In the genomic region with DNA sequence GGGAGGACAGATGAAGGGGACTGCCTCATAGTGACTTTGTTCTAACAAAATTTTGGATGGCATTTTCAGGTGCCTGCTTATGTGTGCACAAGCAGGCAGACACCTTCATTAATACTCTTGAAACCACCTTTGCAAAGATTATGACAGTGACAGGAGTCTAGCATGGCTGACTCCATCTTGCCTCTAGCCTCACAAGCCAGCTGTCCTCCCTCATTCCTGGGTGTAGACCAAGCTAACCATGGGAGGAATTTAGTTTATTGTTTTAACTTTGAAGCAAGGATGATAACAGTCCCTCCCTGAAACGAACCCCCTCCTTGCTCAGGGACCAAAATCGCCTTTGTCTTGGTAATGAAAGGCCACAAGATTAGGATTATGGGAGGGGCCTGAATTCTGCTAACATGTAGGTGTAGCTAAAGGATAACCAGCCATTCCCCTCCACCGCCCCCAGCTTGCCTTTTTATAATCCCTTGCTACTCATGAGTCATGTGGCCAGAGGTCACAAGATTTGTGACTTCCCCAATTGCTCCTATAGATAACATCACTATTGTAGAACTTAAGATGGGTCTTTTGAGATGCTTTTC, we compare ENCODE assay signal across 9 cellular contexts.
A peak's percentile ranks its signal among the peaks of the same experiment; 100 is the strongest.
DNase-seq lines count a peak whose midpoint lies in the region; ATAC-seq lines count a peak whose summit lies in the region.
"Had no signal": no experiment of that assay in that cellular context is flagged by ENCODE, and none has a peak within 500 bp of the region (broad histone marks: within the 10 kb centered on the region; RNA-seq: fewer than 3 reads in every experiment).

No MANE protein-coding gene starts in this region.

- no peaks in the 10 kb centered on the region for H3K27me3 ChIP-seq in CD4-positive, alpha-beta memory T cell (ENCODE audit: insufficient read depth, low read length)
- no peaks in the 10 kb centered on the region for H3K27me3 ChIP-seq in adipocyte (replicated peaks; ENCODE audit: control insufficient read depth, insufficient read depth, low read length)
- H3K27me3 ChIP-seq in mesendoderm (ENCODE audit: insufficient read depth, low read length, poor library complexity), result no peaks in the 10 kb centered on the region

- no peak overlapping the region for H3K56ac ChIP-seq in mesendoderm (ENCODE audit: low read length)

- peaks cover 4 to 14% of the 10 kb centered on the region in 2 donors for H3K36me3 Mint-ChIP-seq in CD4-positive, alpha-beta memory T cell
- peaks cover 2% of the 10 kb centered on the region for H3K36me3 Mint-ChIP-seq in IgD-negative memory B cell

- no peaks in the 10 kb centered on the region for H3K27me3 Mint-ChIP-seq in CD4-positive, alpha-beta memory T cell
- no peaks in the 10 kb centered on the region for H3K27me3 Mint-ChIP-seq in IgD-negative memory B cell

- no peak overlapping the region for H3K4me3 ChIP-seq in CD4-positive, alpha-beta memory T cell (ENCODE audit: low read length in 2 of 2)
- peak overlapping the region; percentile 9 for H3K4me3 ChIP-seq in adipocyte (ENCODE audit: low read length)
- H3K4me3 ChIP-seq in mesendoderm (ENCODE audit: low read length), result no peak overlapping the region

- intact Hi-C loops in CD4-positive, alpha-beta memory T cell (cut with micrococcal nuclease), result no loop called here

- peak overlapping the region in 5 of 7 donors; percentile 10 to 77 (median 33) for H3K27ac Mint-ChIP-seq in CD4-positive, alpha-beta memory T cell
- peak overlapping the region; percentile 28 to 96 (median 37) for H3K27ac Mint-ChIP-seq in IgD-negative memory B cell

- no peak overlapping the region for H2BK5ac ChIP-seq in mesendoderm (ENCODE audit: low read length)

- no CpG with 5 or more reads among the region's 3 CpGs for WGBS in mesendoderm (ENCODE audit: extremely low coverage, insufficient coverage, low lambda C conversion rate)

- H3K4me1 Mint-ChIP-seq in CD4-positive, alpha-beta memory T cell, result peaks cover 48 to 64% (median 54%) of the 10 kb centered on the region in 4 donors
- peaks cover 7 to 31% (median 8%) of the 10 kb centered on the region in 3 donors for H3K4me1 Mint-ChIP-seq in IgD-negative memory B cell

- DNase-seq in CD4-positive, alpha-beta memory T cell, result no peak
- peak; percentile 52 for DNase-seq in adipocyte (ENCODE audit: low read depth)
- DNase-seq in mesendoderm, result peak; percentile 89
- no peak for DNase-seq in GM19238 (ENCODE audit: insufficient read length, low spot score)
- no peak for DNase-seq in stimulated activated CD4-positive, alpha-beta T cell treated with anti-CD3 and anti-CD28 coated beads, Interleukin-4, amount 100 ng/mL, for 24 hours
- DNase-seq: effector memory CD4-positive, alpha-beta T cell had no signal

- H4K8ac ChIP-seq in mesendoderm (ENCODE audit: low read depth, low read length), result no peak overlapping the region

- no peak overlapping the region for H2BK120ac ChIP-seq in mesendoderm (ENCODE audit: low read depth, low read length)

- no peak overlapping the region for H3K4me2 ChIP-seq in mesendoderm (ENCODE audit: low read length)

- H3K4ac ChIP-seq in mesendoderm (ENCODE audit: low read depth, low read length), result no peak overlapping the region

- H3K9ac ChIP-seq in adipocyte (ENCODE audit: low read length) (peak overlapping the region; percentile 10), mesendoderm (ENCODE audit: low read length) (no peak overlapping the region)

- H3K79me1 ChIP-seq in mesendoderm (ENCODE audit: low read length), result no peaks in the 10 kb centered on the region

- CTCF ChIA-PET in CD4-positive, alpha-beta memory T cell (lab: Charles Lee; ENCODE audit: partially characterized antibody), result no interaction called here

- H3K9me3 Mint-ChIP-seq in CD4-positive, alpha-beta memory T cell, result no peaks in the 10 kb centered on the region
- no peaks in the 10 kb centered on the region for H3K9me3 Mint-ChIP-seq in IgD-negative memory B cell

- no peak overlapping the region for H3K18ac ChIP-seq in mesendoderm (ENCODE audit: low read length)

- H3K9me3 ChIP-seq in CD4-positive, alpha-beta memory T cell (ENCODE audit: control insufficient read depth in 1 of 2, low read length in 2 of 2), result no peaks in the 10 kb centered on the region
- H3K9me3 ChIP-seq in adipocyte (ENCODE audit: control insufficient read depth, low read length), result no peaks in the 10 kb centered on the region

- H3K79me2 ChIP-seq in mesendoderm (ENCODE audit: control insufficient read depth, insufficient read depth, low read length), result no peaks in the 10 kb centered on the region

- peak overlapping the region in 3 of 8 donors; percentile 1 to 40 (median 15) for H3K4me3 Mint-ChIP-seq in CD4-positive, alpha-beta memory T cell
- H3K4me3 Mint-ChIP-seq in IgD-negative memory B cell, result peak overlapping the region; percentile 1 to 86 (median 36)

- no peak overlapping the region for H2BK15ac ChIP-seq in mesendoderm (replicated peaks; ENCODE audit: low read depth)

- H2AK5ac ChIP-seq in mesendoderm (ENCODE audit: low read length), result no peak overlapping the region

- peaks cover 41% of the 10 kb centered on the region for H3K4me1 ChIP-seq in CD4-positive, alpha-beta memory T cell (ENCODE audit: insufficient read depth, low read length)
- H3K4me1 ChIP-seq in adipocyte (ENCODE audit: control insufficient read depth, insufficient read depth, low read length) (peaks cover 45% of the 10 kb centered on the region), mesendoderm (ENCODE audit: control insufficient read depth, low read depth, low read length) (peaks cover 15% of the 10 kb centered on the region)

- POLR2A ChIA-PET in CD4-positive, alpha-beta memory T cell (lab: Charles Lee; ENCODE audit: partially characterized antibody), result no interaction called here

- H3K36me3 ChIP-seq in CD4-positive, alpha-beta memory T cell (ENCODE audit: insufficient read depth, low read length), result no peaks in the 10 kb centered on the region
- no peaks in the 10 kb centered on the region for H3K36me3 ChIP-seq in adipocyte (ENCODE audit: control insufficient read depth, insufficient read depth, low read length, severe bottlenecking)
- no peaks in the 10 kb centered on the region for H3K36me3 ChIP-seq in mesendoderm (ENCODE audit: control insufficient read depth, insufficient read depth, low read length)

- no peak overlapping the region for H3K23ac ChIP-seq in mesendoderm (ENCODE audit: low read length)

- ATAC-seq in HG02759 (IDR thresholded peaks at IDR 0.05; ENCODE audit: unreplicated experiment), result no peak
- no peak for ATAC-seq in HG03442 (IDR thresholded peaks at IDR 0.05; ENCODE audit: unreplicated experiment)

- no peak overlapping the region for H4K5ac ChIP-seq in mesendoderm (ENCODE audit: low read length)

- no peak overlapping the region for H3K27ac ChIP-seq in CD4-positive, alpha-beta memory T cell (ENCODE audit: low read depth, low read length)
- H3K27ac ChIP-seq in mesendoderm (ENCODE audit: low read depth, low read length), result peak overlapping the region; percentile 58

Comparison
In these comparisons a context has a peak if more than half of its experiments do, and no peak if none do; other contexts are left out.
1. DNase-seq: peak in adipocyte (single experiment) and mesendoderm (single experiment); none in CD4-positive, alpha-beta memory T cell (0 of 5), GM19238 (single experiment) and stimulated activated CD4-positive, alpha-beta T cell treated with anti-CD3 and anti-CD28 coated beads, Interleukin-4, amount 100 ng/mL, for 24 hours (single experiment).